ENCODE assay signal across 1 cellular context in the genomic region with DNA sequence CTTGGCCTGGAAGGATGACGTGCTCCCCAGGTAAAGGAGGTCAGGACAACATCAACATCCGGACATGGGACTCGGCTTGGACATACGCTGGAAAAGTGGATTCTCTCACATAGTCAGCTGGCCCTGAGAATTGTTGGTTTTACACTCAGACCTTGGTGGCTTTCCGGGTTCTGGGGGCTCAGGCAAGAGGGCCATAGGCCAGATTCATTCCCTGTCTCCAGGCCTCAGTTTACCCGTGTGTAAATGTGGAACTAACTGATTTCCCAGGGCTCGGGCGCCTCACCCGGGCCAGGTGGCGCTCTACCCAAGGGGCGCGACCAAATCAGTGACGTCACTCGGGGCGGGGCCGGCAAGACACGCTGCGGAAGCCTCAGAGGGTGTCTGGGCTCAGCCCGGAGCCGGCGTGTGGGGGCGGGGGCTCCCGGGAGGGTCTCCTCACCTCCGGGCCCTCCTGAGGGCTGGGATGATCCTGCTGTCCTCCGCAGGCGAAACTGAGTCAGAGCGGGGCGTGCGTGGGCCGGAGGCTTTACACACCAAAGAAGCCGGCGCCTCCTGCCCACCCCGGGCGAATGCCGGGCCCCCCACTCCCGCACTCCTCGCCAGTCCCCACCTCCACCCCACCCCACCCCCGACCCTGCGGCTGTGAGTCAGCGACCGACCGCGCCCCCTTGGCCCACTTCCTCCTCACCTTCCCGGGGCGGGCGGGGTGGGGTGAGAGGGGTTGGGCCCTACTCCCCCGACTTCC.
TF ChIP-seq lines count a peak whose summit lies in the region.

No MANE protein-coding gene starts in this region.

TF ChIP-seq in K562, 482 proteins besides CTCF, POLR2A, EP300 and RAD21 (continued from another document and continues in another):
- TF ChIP-seq ZNF518B (CRISPR knock-in tag; IDR thresholded peaks at IDR 0.05) = no peak
- TF ChIP-seq POLR3G (IDR thresholded peaks at IDR 0.05; ENCODE audit: extremely low read depth, insufficient read length, insufficient replicate concordance) = no peak
- TF ChIP-seq PHF20 (IDR thresholded peaks at IDR 0.05; ENCODE audit: partially characterized antibody) = peak; percentile 38
- TF ChIP-seq ADNP (tag; IDR thresholded peaks at IDR 0.05) = no peak
- no peak for TF ChIP-seq U2AF2 (optimal IDR thresholded peaks at IDR 0.05; ENCODE audit: low read depth, low read length)
- TF ChIP-seq SMAD3 (CRISPR knock-in tag; conservative IDR thresholded peaks at IDR 0.05) = no peak
- peak; percentile 11 for TF ChIP-seq TAF9B (IDR thresholded peaks at IDR 0.05; ENCODE audit: partially characterized antibody)
- TF ChIP-seq KDM2B (CRISPR knock-in tag; IDR thresholded peaks at IDR 0.05) = no peak
- TF ChIP-seq HDAC2 (IDR thresholded peaks at IDR 0.05) = peak; percentile 71; the same call in 1 of the 2 replicates
- TF ChIP-seq NONO (IDR thresholded peaks at IDR 0.05; ENCODE audit: low read depth in 2 of 2, low read length in 1 of 2) = 0 out of 4 replicates have a peak, but pooled peaks of 1 of the 2 experiments have one; percentile 79
- TF ChIP-seq SIX5 (IDR thresholded peaks at IDR 0.05; ENCODE audit: borderline replicate concordance in 1 of 2, insufficient read depth in 1 of 2, low read depth in 1 of 2, low read length in 2 of 2) = no peak
- TF ChIP-seq ZBED1 (IDR thresholded peaks at IDR 0.05) = no peak
- no peak for TF ChIP-seq POLR3A (IDR thresholded peaks at IDR 0.05; ENCODE audit: borderline replicate concordance, extremely low read depth, insufficient read depth, insufficient read length)
- peak; percentile 86 for TF ChIP-seq ZEB2 (IDR thresholded peaks at IDR 0.05)
- peak; percentile 70 for TF ChIP-seq ETV5 (CRISPR knock-in tag; IDR thresholded peaks at IDR 0.05; ENCODE audit: low read depth)
- no peak for TF ChIP-seq ZNF140 (CRISPR knock-in tag; IDR thresholded peaks at IDR 0.05)
- TF ChIP-seq ZNF41 (CRISPR knock-in tag; conservative IDR thresholded peaks at IDR 0.05) = no peak
- TF ChIP-seq ZNF253 (CRISPR knock-in tag; conservative IDR thresholded peaks at IDR 0.05) = no peak
- TF ChIP-seq RBM14 (IDR thresholded peaks at IDR 0.05; ENCODE audit: borderline replicate concordance, insufficient read depth, low read depth, low read length) = no peak
- no peak for TF ChIP-seq ZNF184 (CRISPR knock-in tag; IDR thresholded peaks at IDR 0.05)
- peak; percentile 21 to 36 for TF ChIP-seq E2F6 (IDR thresholded peaks at IDR 0.05; ENCODE audit: borderline replicate concordance in 1 of 2, extremely low read depth in 1 of 2, insufficient read depth in 1 of 2, insufficient read length in 1 of 2, low read depth in 1 of 2, low read length in 1 of 2, poor library complexity in 1 of 2, severe bottlenecking in 1 of 2)
- peak in 1 of 3 experiments; percentile 19; a peak in 1 of 6 replicates for TF ChIP-seq ZBTB11 (CRISPR knock-in tag; IDR thresholded peaks at IDR 0.05)
- no peak for TF ChIP-seq KLF1 (tag; IDR thresholded peaks at IDR 0.05)
- TF ChIP-seq ZNF561 (CRISPR knock-in tag; conservative IDR thresholded peaks at IDR 0.05) = no peak
- peak; percentile 30; the same call in 1 of the 2 replicates for TF ChIP-seq DPF2 (IDR thresholded peaks at IDR 0.05)
- no peak for TF ChIP-seq ZNF224 (CRISPR knock-in tag; IDR thresholded peaks at IDR 0.05)
- peak; percentile 21 to 55; a peak in 2 of 4 replicates for TF ChIP-seq SIN3A (IDR thresholded peaks at IDR 0.05; ENCODE audit: borderline replicate concordance in 2 of 2, control insufficient read depth in 1 of 2, low read depth in 2 of 2, low read length in 2 of 2)
- TF ChIP-seq, protein P1, sequence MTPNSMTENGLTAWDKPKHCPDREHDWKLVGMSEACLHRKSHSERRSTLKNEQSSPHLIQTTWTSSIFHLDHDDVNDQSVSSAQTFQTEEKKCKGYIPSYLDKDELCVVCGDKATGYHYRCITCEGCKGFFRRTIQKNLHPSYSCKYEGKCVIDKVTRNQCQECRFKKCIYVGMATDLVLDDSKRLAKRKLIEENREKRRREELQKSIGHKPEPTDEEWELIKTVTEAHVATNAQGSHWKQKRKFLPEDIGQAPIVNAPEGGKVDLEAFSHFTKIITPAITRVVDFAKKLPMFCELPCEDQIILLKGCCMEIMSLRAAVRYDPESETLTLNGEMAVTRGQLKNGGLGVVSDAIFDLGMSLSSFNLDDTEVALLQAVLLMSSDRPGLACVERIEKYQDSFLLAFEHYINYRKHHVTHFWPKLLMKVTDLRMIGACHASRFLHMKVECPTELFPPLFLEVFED (CRISPR knock-in tag; conservative IDR thresholded peaks at IDR 0.05) = no peak
- peak; percentile 72; the same call in 1 of the 2 replicates for TF ChIP-seq ZBTB2 (IDR thresholded peaks at IDR 0.05)
- TF ChIP-seq, protein P2, sequence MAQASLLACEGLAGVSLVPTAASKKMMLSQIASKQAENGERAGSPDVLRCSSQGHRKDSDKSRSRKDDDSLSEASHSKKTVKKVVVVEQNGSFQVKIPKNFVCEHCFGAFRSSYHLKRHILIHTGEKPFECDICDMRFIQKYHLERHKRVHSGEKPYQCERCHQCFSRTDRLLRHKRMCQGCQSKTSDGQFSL (CRISPR knock-in tag; IDR thresholded peaks at IDR 0.05) = no peak; the same call in 1 of the 2 replicates
- TF ChIP-seq, protein P2 (tag; IDR thresholded peaks at IDR 0.05) = no peak; a peak in 1 of 4 replicates
- no peak for TF ChIP-seq GATAD2A (IDR thresholded peaks at IDR 0.05)
- no peak; the same call in none of the 2 replicates for TF ChIP-seq SMARCA4 (IDR thresholded peaks at IDR 0.05)
- TF ChIP-seq MCM7 (IDR thresholded peaks at IDR 0.05) = no peak
- peak; percentile 30; the same call in 1 of the 2 replicates for TF ChIP-seq ZBTB40 (IDR thresholded peaks at IDR 0.05)
- no peak for TF ChIP-seq ZBTB40 (CRISPR knock-in tag; IDR thresholded peaks at IDR 0.05)
- no peak for TF ChIP-seq BHLHE40 (IDR thresholded peaks at IDR 0.05; ENCODE audit: low read length)
